In the genomic region with DNA sequence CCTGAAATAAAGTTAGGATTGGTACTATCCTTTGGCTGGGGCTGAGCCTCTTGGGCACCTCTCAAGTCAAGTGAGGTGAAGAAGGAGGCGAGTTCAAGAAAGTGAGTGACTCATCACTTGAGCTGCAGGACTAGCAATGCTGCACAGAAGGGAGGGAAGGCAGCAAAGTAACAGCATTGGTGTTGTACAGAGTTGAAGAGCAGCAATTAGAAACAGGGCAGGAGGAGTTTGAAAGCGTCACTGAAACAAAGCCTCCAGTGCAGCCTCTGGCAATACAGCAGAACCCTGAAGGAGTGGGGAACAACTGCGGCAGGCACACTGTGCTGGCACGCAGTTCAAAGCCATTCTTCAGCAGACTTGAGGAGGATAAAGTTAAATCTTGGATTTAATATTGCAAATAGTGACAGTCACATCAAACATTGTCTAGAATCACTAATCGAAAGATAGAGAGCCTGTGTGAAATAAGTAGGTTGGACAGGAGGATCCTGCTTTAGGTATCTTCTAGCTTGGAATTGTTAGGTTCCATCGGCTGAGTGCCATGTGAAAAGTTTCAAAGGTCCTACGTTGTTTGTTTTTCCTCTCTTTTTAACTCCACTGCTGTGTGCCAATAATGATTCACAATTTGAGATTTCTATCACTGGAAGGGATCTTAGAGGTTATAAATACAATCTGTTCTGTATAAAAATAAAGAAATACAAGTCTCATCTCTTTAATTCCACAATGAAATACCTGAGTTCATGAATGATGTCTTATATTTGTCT, we compare ENCODE assay signal across 9 cellular contexts.
DNase-seq lines count a peak whose midpoint lies in the region; ATAC-seq and TF ChIP-seq lines count a peak whose summit lies in the region.
"Had no signal": no experiment of that assay in that cellular context is flagged by ENCODE, and none has a peak within 500 bp of the region (broad histone marks: within the 10 kb centered on the region; RNA-seq: fewer than 3 reads in every experiment).

No MANE protein-coding gene starts in this region.

- no peak overlapping the region for H2BK120ac ChIP-seq in neuronal stem cell (ENCODE audit: low read depth, low read length)

- H3K27ac ChIP-seq in MM.1S (ENCODE audit: low read length): no peak overlapping the region
- no peak overlapping the region for H3K27ac ChIP-seq in duodenal mucosa (ENCODE audit: low read depth, low read length)
- H3K27ac ChIP-seq in neuronal stem cell (replicated peaks; ENCODE audit: low read length): no peak overlapping the region

- H3K18ac ChIP-seq in neuronal stem cell (ENCODE audit: low read length): no peak overlapping the region

- no peak overlapping the region for H2BK12ac ChIP-seq in neuronal stem cell (ENCODE audit: low read length)

- no peaks in the 10 kb centered on the region for H3K9me2 ChIP-seq in MM.1S (replicated peaks; ENCODE audit: insufficient read depth, low read length)

- no peak overlapping the region for H3K14ac ChIP-seq in neuronal stem cell (ENCODE audit: low read length)

- H4K8ac ChIP-seq in neuronal stem cell (ENCODE audit: low read depth, low read length): no peak overlapping the region

- H3K4me2 ChIP-seq in MM.1S (ENCODE audit: low read depth, low read length) (no peak overlapping the region), neuronal stem cell (ENCODE audit: insufficient read depth, low read length, poor library complexity, severe bottlenecking) (no peak overlapping the region)

- H3K9me3 ChIP-seq in MM.1S (replicated peaks; ENCODE audit: insufficient read depth, low read length) (no peaks in the 10 kb centered on the region), duodenal mucosa (ENCODE audit: control insufficient read depth in 1 of 2, low read length in 2 of 2) (no peaks in the 10 kb centered on the region), neuronal stem cell (replicated peaks in 1 of 2; ENCODE audit: control insufficient read depth in 2 of 2, insufficient read depth in 1 of 2, low read depth in 1 of 2, low read length in 2 of 2) (no peaks in the 10 kb centered on the region)

- in situ Hi-C loops in Caki2 (cut with HindIII; ENCODE audit: low pct_unique_long_range_greater_than_20kb, low sequenced_read_pairs): no loop called here

- H3K79me2 ChIP-seq in MM.1S (ENCODE audit: low read length): no peaks in the 10 kb centered on the region

- H3K4me3 ChIP-seq in MM.1S (ENCODE audit: low read length) (no peak overlapping the region), duodenal mucosa (ENCODE audit: low read depth in 1 of 2, low read length in 2 of 2) (peak overlapping the region; percentile 28 to 53), neuronal stem cell (ENCODE audit: low read length in 2 of 2) (no peak overlapping the region)

- no peak overlapping the region for H2BK5ac ChIP-seq in neuronal stem cell (ENCODE audit: low read length)

- H3F3A ChIP-seq in MM.1S (ENCODE audit: insufficient read depth, low read length): peaks cover 13% of the 10 kb centered on the region

- H4K20me1 ChIP-seq in MM.1S (ENCODE audit: insufficient read depth, low read length): no peaks in the 10 kb centered on the region

- H3K36me3 ChIP-seq in MM.1S (replicated peaks; ENCODE audit: insufficient read depth, low read length): no peaks in the 10 kb centered on the region
- no peaks in the 10 kb centered on the region for H3K36me3 ChIP-seq in duodenal mucosa (ENCODE audit: control insufficient read depth in 1 of 2, insufficient read depth in 2 of 2, low read length in 2 of 2)
- H3K36me3 ChIP-seq in neuronal stem cell (replicated peaks in 1 of 2; ENCODE audit: control insufficient read depth in 2 of 2, insufficient read depth in 2 of 2, low read length in 2 of 2): no peaks in the 10 kb centered on the region

- H3K4ac ChIP-seq in neuronal stem cell (ENCODE audit: low read length): no peak overlapping the region

- WGBS in neuronal stem cell (ENCODE audit: extremely low coverage in 2 of 2, insufficient read length in 2 of 2, insufficient replicate concordance in 1 of 2), 2 donors: no CpG with 5 or more reads among the region's 7 CpGs

- H2BK15ac ChIP-seq in neuronal stem cell (ENCODE audit: low read length): no peak overlapping the region

- no peak overlapping the region for H2AFZ ChIP-seq in MM.1S (ENCODE audit: low read length)
- peak overlapping the region; percentile 28 for H2AFZ ChIP-seq in neuronal stem cell (ENCODE audit: low read length)

- no peak for TF ChIP-seq CTCF in MM.1S (IDR thresholded peaks at IDR 0.05; ENCODE audit: low read length)

- H4K91ac ChIP-seq in neuronal stem cell (ENCODE audit: low read depth, low read length, poor library complexity): no peak overlapping the region

- DNase-seq in Caki2 (ENCODE audit: low read depth): peak; percentile 87
- peak; percentile 39 for DNase-seq in MM.1S
- DNase-seq in neuronal stem cell (ENCODE audit: low spot score): no peak
- DNase-seq in GM19238 (ENCODE audit: insufficient read length, low spot score): no peak
- DNase-seq in effector CD4-positive, alpha-beta T cell: no peak
- no peak for DNase-seq in NCI-H345 (lab: John Stamatoyannopoulos, UW)
- DNase-seq: Kasumi-1 had no signal

- H3K4me1 ChIP-seq in MM.1S (ENCODE audit: low read length) (peaks cover 48% of the 10 kb centered on the region), duodenal mucosa (ENCODE audit: control insufficient read depth in 1 of 2, insufficient read depth in 2 of 2, low read length in 2 of 2) (peaks cover 9 to 10% of the 10 kb centered on the region in 2 donors), neuronal stem cell (ENCODE audit: control insufficient read depth in 2 of 2, insufficient read depth in 1 of 2, low read depth in 1 of 2, low read length in 2 of 2) (peaks cover 0 to 3% of the 10 kb centered on the region in 2 donors)

- no peak for ATAC-seq in HG03108 (IDR thresholded peaks at IDR 0.05; ENCODE audit: unreplicated experiment)

- no peak overlapping the region for H2AK5ac ChIP-seq in neuronal stem cell (ENCODE audit: low read depth, low read length)

- H3K79me1 ChIP-seq in neuronal stem cell (ENCODE audit: low read depth, low read length): no peaks in the 10 kb centered on the region

- H3K23ac ChIP-seq in neuronal stem cell (ENCODE audit: low read depth, low read length, poor library complexity): no peak overlapping the region

- H3K9ac ChIP-seq in MM.1S (ENCODE audit: low read length) (no peak overlapping the region), duodenal mucosa (ENCODE audit: low read depth in 1 of 2, low read length in 2 of 2) (no peak overlapping the region), neuronal stem cell (ENCODE audit: low read depth, low read length, poor library complexity) (no peak overlapping the region)

- H3K27me3 ChIP-seq in MM.1S (replicated peaks; ENCODE audit: insufficient read depth, low read length): no peaks in the 10 kb centered on the region
- H3K27me3 ChIP-seq in duodenal mucosa (ENCODE audit: control insufficient read depth in 1 of 2, insufficient read depth in 2 of 2, low read length in 2 of 2): no peaks in the 10 kb centered on the region
- no peaks in the 10 kb centered on the region for H3K27me3 ChIP-seq in neuronal stem cell (ENCODE audit: control insufficient read depth in 3 of 3, insufficient read depth in 3 of 3, low read depth in 1 of 3, low read length in 3 of 3)

Comparison
In these comparisons a context has a peak if more than half of its experiments do, and no peak if none do; other contexts are left out.
1. DNase-seq: peak in Caki2 (single experiment) and MM.1S (single experiment); none in neuronal stem cell (single experiment), GM19238 (single experiment), effector CD4-positive, alpha-beta T cell (single experiment) and NCI-H345 (single experiment).
2. H3K4me3 ChIP-seq: peak in duodenal mucosa (2 of 2); none in MM.1S (single experiment) and neuronal stem cell (0 of 2).